ENCODE assay signal across 18 cellular contexts in genomic region chr1:12536023-12536639, GRCh38.
DNase-seq lines count a peak whose midpoint lies in the region; ATAC-seq, FAIRE-seq and TF ChIP-seq lines count a peak whose summit lies in the region.
"Had no signal": no experiment of that assay in that cellular context is flagged by ENCODE, and none has a peak within 500 bp of the region (broad histone marks: within the 10 kb centered on the region; RNA-seq: fewer than 3 reads in every experiment).

No MANE protein-coding gene starts in this region.

- H3K4me1 ChIP-seq in HEK293 (ENCODE audit: control insufficient read depth, insufficient read depth, low read length): no peaks in the 10 kb centered on the region

- H3K9me3 Mint-ChIP-seq in activated T-cell treated with anti-CD3 and anti-CD28 coated beads, Interleukin-2, amount 50 U/mL, for 72 hours: peaks cover 7 to 10% of the 10 kb centered on the region in 2 donors
- H3K9me3 Mint-ChIP-seq in activated CD4-positive, alpha-beta memory T cell treated with anti-CD3 and anti-CD28 coated beads for 36 hours: peaks cover 14% of the 10 kb centered on the region
- H3K9me3 Mint-ChIP-seq in activated T-helper 17 cell treated with anti-CD3 and anti-CD28 coated beads, Interleukin-2, amount 50 U/mL, for 72 hours: peaks cover 19% of the 10 kb centered on the region
- H3K9me3 Mint-ChIP-seq: GM23338 had no signal

- peaks cover 15% of the 10 kb centered on the region for H3K4me1 Mint-ChIP-seq in activated T-cell treated with anti-CD3 and anti-CD28 coated beads, Interleukin-2, amount 50 U/mL, for 72 hours (ENCODE audit: low read depth)
- peaks cover 6% of the 10 kb centered on the region for H3K4me1 Mint-ChIP-seq in activated CD4-positive, alpha-beta memory T cell treated with anti-CD3 and anti-CD28 coated beads for 36 hours (ENCODE audit: low read depth)
- peaks cover 4% of the 10 kb centered on the region for H3K4me1 Mint-ChIP-seq in activated T-helper 17 cell treated with anti-CD3 and anti-CD28 coated beads, Interleukin-2, amount 50 U/mL, for 72 hours
- H3K4me1 Mint-ChIP-seq: B cell had no signal

- DNase-seq in activated T-cell treated with anti-CD3 and anti-CD28 coated beads, Interleukin-2, amount 50 U/mL, for 72 hours: no peak
- DNase-seq in activated T-cell treated with anti-CD3 and anti-CD28 coated beads, Interleukin-2, amount 50 U/mL, for 1 hour: no peak
- DNase-seq in activated CD4-positive, alpha-beta memory T cell treated with anti-CD3 and anti-CD28 coated beads for 36 hours: no peak
- DNase-seq in urothelium cell line (ENCODE audit: low spot score) (no peak), HuH-7 (ENCODE audit: low spot score) (no peak)
- DNase-seq: Calu3; CD8-positive, alpha-beta T cell; DMS79 treated with DMSO at 0.1 percent for 48 hours; GF-D8; H7 had no signal

- POLR2A ChIA-PET in HEK293 (lab: Yijun Ruan, JAX): no interaction called here
- POLR2A ChIA-PET in activated CD4-positive, alpha-beta memory T cell treated with anti-CD3 and anti-CD28 coated beads for 36 hours (lab: Charles Lee): no interaction called here

- H3K27me3 Mint-ChIP-seq in activated T-cell treated with anti-CD3 and anti-CD28 coated beads, Interleukin-2, amount 50 U/mL, for 72 hours (ENCODE audit: low read depth): no peaks in the 10 kb centered on the region
- H3K27me3 Mint-ChIP-seq in activated CD4-positive, alpha-beta memory T cell treated with anti-CD3 and anti-CD28 coated beads for 36 hours: no peaks in the 10 kb centered on the region
- no peaks in the 10 kb centered on the region for H3K27me3 Mint-ChIP-seq in activated T-helper 17 cell treated with anti-CD3 and anti-CD28 coated beads, Interleukin-2, amount 50 U/mL, for 72 hours

- intact Hi-C loops in activated CD4-positive, alpha-beta memory T cell treated with anti-CD3 and anti-CD28 coated beads for 36 hours (cut with micrococcal nuclease): no loop called here

- no peak for TF ChIP-seq CTCF in HEK293 (tag by site-specific recombination; IDR thresholded peaks at IDR 0.05)

- no peak overlapping the region for H3K4me3 Mint-ChIP-seq in activated T-cell treated with anti-CD3 and anti-CD28 coated beads, Interleukin-2, amount 50 U/mL, for 72 hours
- H3K4me3 Mint-ChIP-seq in activated CD4-positive, alpha-beta memory T cell treated with anti-CD3 and anti-CD28 coated beads for 36 hours: no peak overlapping the region
- H3K4me3 Mint-ChIP-seq in activated T-helper 17 cell treated with anti-CD3 and anti-CD28 coated beads, Interleukin-2, amount 50 U/mL, for 72 hours: peak overlapping the region; percentile 18
- H3K4me3 Mint-ChIP-seq: B cell; CD8-positive, alpha-beta T cell; GM23338 had no signal

- H3K9me3 ChIP-seq in HEK293 (ENCODE audit: control insufficient read depth, insufficient read depth, low read depth, low read length): no peaks in the 10 kb centered on the region

- H3K4me3 ChIP-seq in HEK293 (ENCODE audit: low read depth, low read length): no peak overlapping the region
- H3K4me3 ChIP-seq: BLaER1 treated with 17β-estradiol and CSF1 and Interleukin-3, amounts not matched to agents 10 nM and 100 nM; GM23338 had no signal

- H3K36me3 ChIP-seq in HEK293 (ENCODE audit: control insufficient read depth in 2 of 2, insufficient read depth in 1 of 2, low read length in 2 of 2): no peaks in the 10 kb centered on the region

- ATAC-seq in activated T-cell treated with anti-CD3 and anti-CD28 coated beads, Interleukin-2, amount 50 U/mL, for 72 hours (replicated peaks in 1 of 2): no peak
- peak; percentile 69 for ATAC-seq in activated T-helper 17 cell treated with anti-CD3 and anti-CD28 coated beads, Interleukin-2, amount 50 U/mL, for 72 hours (replicated peaks)
- no peak for ATAC-seq in HG03378 (IDR thresholded peaks at IDR 0.05; ENCODE audit: unreplicated experiment)
- ATAC-seq: CD8-positive, alpha-beta T cell; GM23338; HCT116; HepG2 had no signal

- CTCF ChIA-PET in HEK293 (lab: Yijun Ruan, JAX): interaction anchor here (0.7 kb wide), 1 partner anchor 220 kb away, joined by 4 read pairs; no protein-coding TSS in a partner anchor
- CTCF ChIA-PET in activated CD4-positive, alpha-beta memory T cell treated with anti-CD3 and anti-CD28 coated beads for 36 hours (lab: Charles Lee): no interaction called here

- peaks cover 14 to 24% of the 10 kb centered on the region in 2 donors for H3K36me3 Mint-ChIP-seq in activated T-cell treated with anti-CD3 and anti-CD28 coated beads, Interleukin-2, amount 50 U/mL, for 72 hours (ENCODE audit: insufficient read depth in 2 of 2)
- H3K36me3 Mint-ChIP-seq in activated CD4-positive, alpha-beta memory T cell treated with anti-CD3 and anti-CD28 coated beads for 36 hours: peaks cover 20% of the 10 kb centered on the region
- H3K36me3 Mint-ChIP-seq in activated T-helper 17 cell treated with anti-CD3 and anti-CD28 coated beads, Interleukin-2, amount 50 U/mL, for 72 hours (ENCODE audit: low read depth): peaks cover 21% of the 10 kb centered on the region

- no peak overlapping the region for H3K27ac ChIP-seq in HEK293 (ENCODE audit: extremely low read depth, low read depth, low read length)
- H3K27ac ChIP-seq: BLaER1 treated with 17β-estradiol and CSF1 and Interleukin-3, amounts not matched to agents 10 nM and 100 nM had no signal

- H3K27ac Mint-ChIP-seq in activated T-cell treated with anti-CD3 and anti-CD28 coated beads, Interleukin-2, amount 50 U/mL, for 72 hours: peak overlapping the region; percentile 15
- peak overlapping the region; percentile 35 for H3K27ac Mint-ChIP-seq in activated CD4-positive, alpha-beta memory T cell treated with anti-CD3 and anti-CD28 coated beads for 36 hours
- peak overlapping the region; percentile 50 for H3K27ac Mint-ChIP-seq in activated T-helper 17 cell treated with anti-CD3 and anti-CD28 coated beads, Interleukin-2, amount 50 U/mL, for 72 hours
- H3K27ac Mint-ChIP-seq: B cell; CD8-positive, alpha-beta T cell; GM23338 had no signal

- FAIRE-seq in urothelium cell line (lab: Jason Lieb, UNC): no peak
- FAIRE-seq: HepG2 had no signal

TF ChIP-seq in HEK293, 187 proteins besides CTCF, POLR2A, EP300 and RAD21:
- TF ChIP-seq ZNF133 (tag by site-specific recombination; IDR thresholded peaks at IDR 0.05) (no peak), SETDB1 (IDR thresholded peaks at IDR 0.05; ENCODE audit: insufficient read length, low read length) (peak; percentile 95), KLF17 (tag by site-specific recombination; IDR thresholded peaks at IDR 0.05) (no peak), ZNF26 (tag by site-specific recombination; IDR thresholded peaks at IDR 0.05) (peak; percentile 96), ZSCAN18 (tag by site-specific recombination; IDR thresholded peaks at IDR 0.05) (no peak)
